In the genomic region with DNA sequence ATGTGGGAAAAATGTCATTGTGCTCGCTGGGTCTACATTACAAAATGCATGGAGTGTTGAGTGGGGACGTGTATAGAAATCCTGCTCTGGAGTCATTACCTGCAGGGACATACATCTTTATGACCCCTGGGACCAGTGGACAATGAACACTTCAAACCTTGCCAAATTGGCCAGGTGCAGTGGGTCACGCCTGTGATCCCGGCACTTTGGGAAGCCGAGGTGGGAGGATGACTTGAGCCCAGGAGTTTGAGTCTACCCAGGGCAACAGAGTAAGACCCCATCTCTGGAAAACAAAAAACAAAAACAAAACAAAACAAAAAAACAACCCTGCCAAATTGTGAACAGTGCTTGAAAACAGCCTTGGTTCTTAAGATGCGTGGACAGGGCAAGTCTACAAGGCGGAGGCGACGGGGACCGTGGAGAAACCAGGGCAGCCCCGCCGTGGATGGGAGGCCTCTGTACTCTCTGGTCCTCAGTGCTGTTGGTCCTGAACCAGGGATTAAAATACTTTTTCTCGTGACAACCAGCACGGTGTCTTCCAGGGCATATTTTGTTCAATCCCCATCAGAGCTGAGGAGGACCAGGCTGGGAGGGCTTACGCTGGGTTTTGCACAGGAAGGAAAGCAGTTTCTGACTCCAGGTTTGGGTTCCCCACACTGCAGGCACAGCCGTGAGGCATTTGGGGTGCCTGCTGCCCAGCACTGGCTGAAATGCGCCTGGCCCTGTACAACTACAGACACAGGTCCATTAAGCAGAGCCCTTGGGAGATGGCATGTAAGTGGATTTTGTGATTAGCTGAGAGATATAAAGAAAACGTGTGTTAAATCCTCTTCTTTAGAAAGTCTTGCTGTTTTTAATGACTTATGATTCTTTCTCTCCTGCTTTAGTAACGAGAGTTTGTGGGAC, we compare ENCODE assay signal across 19 cellular contexts. TPM values are rescaled to one million over a fixed set of nuclear protein-coding genes. Genes with fewer than 3 reads are reported as not detected.
DNase-seq lines count a peak whose midpoint lies in the region; ATAC-seq and TF ChIP-seq lines count a peak whose summit lies in the region.
"Had no signal": no experiment of that assay in that cellular context is flagged by ENCODE, and none has a peak within 500 bp of the region (broad histone marks: within the 10 kb centered on the region; RNA-seq: fewer than 3 reads in every experiment).

No MANE protein-coding gene starts in this region.

- ATAC-seq in GM18498 (IDR thresholded peaks at IDR 0.05; ENCODE audit: unreplicated experiment) (peak; percentile 28), right lobe of liver (no peak)
- ATAC-seq: body of pancreas; effector memory CD8-positive, alpha-beta T cell had no signal

- peak overlapping the region; percentile 73 for H2AFZ ChIP-seq in OCI-LY3 (ENCODE audit: low read depth, low read length)

- H3K9ac ChIP-seq in OCI-LY3 (ENCODE audit: low read length) = no peak overlapping the region; the same call in 1 of the 2 replicates

- intact Hi-C loops in right lobe of liver (cut with DNase I) = no loop called here

- H3K27ac ChIP-seq in OCI-LY3 (ENCODE audit: low read length) (no peak overlapping the region), right lobe of liver (no peak overlapping the region)
- H3K27ac ChIP-seq: body of pancreas had no signal

- TF ChIP-seq CTCF in OCI-LY3 (IDR thresholded peaks at IDR 0.05; ENCODE audit: low read depth, low read length) (no peak), right lobe of liver (IDR thresholded peaks at IDR 0.05) (no peak)

- WGBS in right lobe of liver (ENCODE audit: insufficient coverage, low coverage, low lambda C conversion rate, missing lambda C conversion rate) = 56% methylated on average over 13 of the region's 19 CpGs

- H3K4me2 ChIP-seq in OCI-LY3 (ENCODE audit: low read length) = peak overlapping the region; percentile 51
- H3K4me2 ChIP-seq: A549 had no signal

- H3K79me2 ChIP-seq in OCI-LY3 (ENCODE audit: low read length) = no peaks in the 10 kb centered on the region

- H3K27me3 ChIP-seq in OCI-LY3 (ENCODE audit: low read depth, low read length) (no peaks in the 10 kb centered on the region), right lobe of liver (no peaks in the 10 kb centered on the region)
- H3K27me3 ChIP-seq: body of pancreas had no signal

- H3K9me3 ChIP-seq in OCI-LY3 (ENCODE audit: insufficient read depth, low read length) (no peaks in the 10 kb centered on the region), right lobe of liver (no peaks in the 10 kb centered on the region)
- H3K9me3 ChIP-seq: body of pancreas, HAP-1 had no signal

- peak; percentile 64 to 73 for DNase-seq in NCI-H187 (lab: John Stamatoyannopoulos, UW)
- DNase-seq in NCI-H187 treated with DMSO at 0.1 percent for 48 hours (lab: John Stamatoyannopoulos, UW) = no peak
- peak; percentile 74 for DNase-seq in mesenteric fat pad (ENCODE audit: low spot score)
- no peak for DNase-seq in central memory CD4-positive, alpha-beta T cell
- DNase-seq in NCI-H1105 treated with DMSO at 0.1 percent for 48 hours (lab: John Stamatoyannopoulos, UW) = no peak
- no peak for DNase-seq in right lobe of liver
- DNase-seq: body of pancreas; effector memory CD8-positive, alpha-beta T cell; GF-D8; NCI-H446; T-helper 2 cell had no signal

- no peak for TF ChIP-seq POLR2A in right lobe of liver (IDR thresholded peaks at IDR 0.05)

- no peaks in the 10 kb centered on the region for H4K20me1 ChIP-seq in OCI-LY3 (ENCODE audit: insufficient read depth, low read length)

- H3K4me3 ChIP-seq in OCI-LY3 (ENCODE audit: low read length) = no peak overlapping the region
- H3K4me3 ChIP-seq in right lobe of liver = no peak overlapping the region
- H3K4me3 ChIP-seq: A549, body of pancreas, HAP-1, lung had no signal

- H3K36me3 ChIP-seq in OCI-LY3 (replicated peaks; ENCODE audit: low read depth, low read length) (no peaks in the 10 kb centered on the region), right lobe of liver (no peaks in the 10 kb centered on the region)
- H3K36me3 ChIP-seq: HAP-1 had no signal

- H3K4me1 ChIP-seq in OCI-LY3 (ENCODE audit: low read length) (peaks cover 24% of the 10 kb centered on the region), right lobe of liver (no peaks in the 10 kb centered on the region)

RNA-seq across cellular contexts. Expression of a gene that starts 13.7 kb away (rescaled TPM):
- 5.5 TPM for total RNA-seq in mesenteric fat pad
- total RNA-seq in right lobe of liver = 10 to 100 TPM; 25.2 to 58.6 (median 41.1) TPM
- total RNA-seq: skeletal muscle tissue had no signal

RNA-seq across cellular contexts. Expression of a gene that starts 33.6 kb away (rescaled TPM):
- total RNA-seq in mesenteric fat pad = 1,225 TPM
- 1,000 to 10,000 TPM in 2 of 6 experiments, 100 to 1,000 TPM in 4; 366 to 1,499 (median 423) TPM for total RNA-seq in right lobe of liver

RNA-seq across cellular contexts. Expression of a gene that starts 49.4 kb away (rescaled TPM):
- total RNA-seq in mesenteric fat pad = not detected
- total RNA-seq in right lobe of liver = under 1 TPM in 5 of 6 experiments, not detected in 1; 0.18 to 0.63 (median 0.31) TPM
- total RNA-seq: activated CD4-positive, alpha-beta T cell treated with anti-CD3 and anti-CD28 coated beads for 36 hours; body of pancreas; CD8-positive, alpha-beta memory T cell; lung; skeletal muscle tissue had no signal

RNA-seq across cellular contexts. Expression of a gene that starts 50.5 kb away (rescaled TPM):
- total RNA-seq in mesenteric fat pad = 27.1 TPM
- 10 to 100 TPM in 3 of 6 experiments, 1 to 10 TPM in 3; 8.3 to 12.2 (median 10.0) TPM for total RNA-seq in right lobe of liver

Comparison
In these comparisons a context has a peak if more than half of its experiments do, and no peak if none do; other contexts are left out.
1. DNase-seq: peak in NCI-H187 (2 of 2) and mesenteric fat pad (single experiment); none in NCI-H187 treated with DMSO at 0.1 percent for 48 hours (single experiment), central memory CD4-positive, alpha-beta T cell (single experiment), NCI-H1105 treated with DMSO at 0.1 percent for 48 hours (single experiment) and right lobe of liver (0 of 3).